In genomic region chr1:198265073-198265661, GRCh38 we compare ENCODE assay signal across 14 cellular contexts.
DNase-seq lines count a peak whose midpoint lies in the region; ATAC-seq and TF ChIP-seq lines count a peak whose summit lies in the region.
"Had no signal": no experiment of that assay in that cellular context is flagged by ENCODE, and none has a peak within 500 bp of the region (broad histone marks: within the 10 kb centered on the region; RNA-seq: fewer than 3 reads in every experiment).

No MANE protein-coding gene starts in this region.

- no peaks in the 10 kb centered on the region for H3K27me3 ChIP-seq in lower lobe of right lung (ENCODE audit: low read depth)

- ATAC-seq in lower lobe of right lung = peak; percentile 56 to 71

- TF ChIP-seq CTCF in cardiac fibroblast (IDR thresholded peaks at IDR 0.05; ENCODE audit: low read depth, low read length) (no peak), lower lobe of right lung (IDR thresholded peaks at IDR 0.05) (no peak)

- no peaks in the 10 kb centered on the region for H3K9me3 ChIP-seq in lower lobe of right lung

- H3K27ac ChIP-seq in lower lobe of right lung = no peak overlapping the region

- H3K4me1 ChIP-seq in lower lobe of right lung = peaks cover 15% of the 10 kb centered on the region

- H3K36me3 ChIP-seq in lower lobe of right lung = no peaks in the 10 kb centered on the region

- in situ Hi-C loops in KBM-7 (cut with MboI; ENCODE audit: low pct_unique_long_range_greater_than_20kb, low sequenced_read_pairs) = no loop called here

- intact Hi-C loops in lower lobe of right lung (cut with DNase I) = no loop called here

- H3K4me3 ChIP-seq in cardiac fibroblast (replicated peaks in 1 of 2; ENCODE audit: low read depth in 2 of 2, low read length in 2 of 2) = no peak overlapping the region
- no peak overlapping the region for H3K4me3 ChIP-seq in lower lobe of right lung

- DNase-seq in GDM1 (lab: John Stamatoyannopoulos, UW) (peak; percentile 52), KBM-7 (peak; percentile 36), cardiac fibroblast (ENCODE audit: low read depth in 2 of 2) (peak; percentile 79 to 84), lower lobe of right lung (no peak), Ammon's horn (ENCODE audit: low spot score) (no peak), NCI-H2227 (lab: John Stamatoyannopoulos, UW; ENCODE audit: unreplicated experiment) (no peak), islet precursor cell (no peak)
- no peak for DNase-seq in activated naive CD4-positive, alpha-beta T cell treated with anti-CD3 and anti-CD28 coated beads, Interleukin-2, amount 50 U/mL, for 16 hours
- DNase-seq: activated CD8-positive, alpha-beta memory T cell treated with anti-CD3 and anti-CD28 coated beads for 24 hours; DND-41; effector CD4-positive, alpha-beta T cell; glutamatergic neuron; stimulated activated CD4-positive, alpha-beta T cell treated with anti-CD3 and anti-CD28 coated beads, Interleukin-1b, Interleukin-23, amount 100 ng/mL, for 48 hours; stimulated activated naive CD4-positive, alpha-beta T cell had no signal

Comparison
In these comparisons a context has a peak if more than half of its experiments do, and no peak if none do; other contexts are left out.
1. DNase-seq: peak in GDM1 (single experiment), KBM-7 (single experiment) and cardiac fibroblast (2 of 2); none in lower lobe of right lung (single experiment), Ammon's horn (single experiment), NCI-H2227 (single experiment), islet precursor cell (single experiment) and activated naive CD4-positive, alpha-beta T cell treated with anti-CD3 and anti-CD28 coated beads, Interleukin-2, amount 50 U/mL, for 16 hours (single experiment).